Comparison of ENCODE assay signal across 23 cellular contexts in genomic region chr7:49488573-49488972, GRCh38.
"Had no signal": no experiment of that assay in that cellular context is flagged by ENCODE, and none has a peak within 500 bp of the region (broad histone marks: within the 10 kb centered on the region; RNA-seq: fewer than 3 reads in every experiment).

No MANE protein-coding gene starts in this region.

- H3K36me3 Mint-ChIP-seq: memory B cell; mesothelial cell of epicardium; naive B cell; neural progenitor cell; stimulated activated effector memory CD8-positive, alpha-beta T cell treated with anti-CD3 and anti-CD28 coated beads, Interleukin-12 subunit alpha, Interleukin-12 subunit beta, amount 100 ng/mL, for 72 hours had no signal

- H3K36me3 ChIP-seq: lower lobe of right lung, neural progenitor cell, sigmoid colon, stomach, thyroid gland had no signal

- H3K27me3 ChIP-seq: neural progenitor cell, stomach, thyroid gland had no signal

- H3K79me2 ChIP-seq: parathyroid adenoma had no signal

- H3K4me3 ChIP-seq: coronary artery, lower lobe of right lung, mucosa of descending colon, neural progenitor cell, sigmoid colon, stomach, thyroid gland had no signal

- H3K4me1 Mint-ChIP-seq: memory B cell; naive B cell; nephron; neural progenitor cell; stimulated activated effector memory CD8-positive, alpha-beta T cell treated with anti-CD3 and anti-CD28 coated beads, Interleukin-12 subunit alpha, Interleukin-12 subunit beta, amount 100 ng/mL, for 72 hours had no signal

- DNase-seq: dermis blood vessel endothelial cell; effector memory CD4-positive, alpha-beta T cell; hypothalamus; left ventricle myocardium superior; lower lobe of right lung; mucosa of descending colon; naive B cell; right cardiac atrium; sigmoid colon; stimulated activated CD4-positive, alpha-beta T cell treated with anti-CD3 and anti-CD28 coated beads, Interleukin-2, amount 100 ng/mL, for 24 hours; stimulated activated CD4-positive, alpha-beta T cell treated with anti-CD3 and anti-CD28 coated beads, Interleukin-4, amount 100 ng/mL, for 24 hours; stimulated activated naive CD4-positive, alpha-beta T cell treated with Interleukin-2 at 50 U/mL for 16 hours; stomach; thyroid gland; trophoblast cell had no signal

- H3K9ac ChIP-seq: neural progenitor cell, parathyroid adenoma had no signal

- H3K9me3 Mint-ChIP-seq: memory B cell, mesothelial cell of epicardium, nephron, neural progenitor cell had no signal

- H3K9me3 ChIP-seq: lower lobe of right lung, mucosa of descending colon, sigmoid colon, stomach, thyroid gland had no signal

- H3K27me3 Mint-ChIP-seq: memory B cell, naive B cell had no signal

- H3K27ac Mint-ChIP-seq: memory B cell; mesothelial cell of epicardium; naive B cell; nephron; neural progenitor cell; progenitor cell of endocrine pancreas; stimulated activated effector memory CD8-positive, alpha-beta T cell treated with anti-CD3 and anti-CD28 coated beads, Interleukin-12 subunit alpha, Interleukin-12 subunit beta, amount 100 ng/mL, for 72 hours had no signal

- H3K4me1 ChIP-seq: lower lobe of right lung, parathyroid adenoma, sigmoid colon, stomach, thyroid gland had no signal

- ATAC-seq: left ventricle myocardium superior; lower lobe of right lung; mucosa of descending colon; right cardiac atrium; stimulated activated effector memory CD8-positive, alpha-beta T cell treated with anti-CD3 and anti-CD28 coated beads, Interleukin-12 subunit alpha, Interleukin-12 subunit beta, amount 100 ng/mL, for 72 hours had no signal

- H3K27ac ChIP-seq: coronary artery, lower lobe of right lung, neural progenitor cell, parathyroid adenoma, sigmoid colon, stomach, thyroid gland had no signal

- H3K4me3 Mint-ChIP-seq: memory B cell; mesothelial cell of epicardium; naive B cell; nephron; neural progenitor cell; stimulated activated effector memory CD8-positive, alpha-beta T cell treated with anti-CD3 and anti-CD28 coated beads, Interleukin-12 subunit alpha, Interleukin-12 subunit beta, amount 100 ng/mL, for 72 hours had no signal

- H3K4me2 ChIP-seq: neural progenitor cell had no signal
